Comparison of ENCODE assay signal across 20 cellular contexts in genomic region chr2:29228276-29228675, GRCh38.
A peak's percentile ranks its signal among the peaks of the same experiment; 100 is the strongest.
DNase-seq lines count a peak whose midpoint lies in the region; ATAC-seq and TF ChIP-seq lines count a peak whose summit lies in the region.
"Had no signal": no experiment of that assay in that cellular context is flagged by ENCODE, and none has a peak within 500 bp of the region (broad histone marks: within the 10 kb centered on the region; RNA-seq: fewer than 3 reads in every experiment).

No MANE protein-coding gene starts in this region.

- peaks cover 41% of the 10 kb centered on the region for H3K27me3 ChIP-seq in adipocyte (replicated peaks; ENCODE audit: control insufficient read depth, insufficient read depth, low read length)
- H3K27me3 ChIP-seq in sigmoid colon, result peaks cover 0 to 4% (median 0%) of the 10 kb centered on the region in 3 donors
- H3K27me3 ChIP-seq: testis had no signal

- TF ChIP-seq POLR2A in sigmoid colon (IDR thresholded peaks at IDR 0.05), result no peak

- H3K27ac ChIP-seq in sigmoid colon, result no peak overlapping the region
- H3K27ac ChIP-seq: testis had no signal

- H3K4me1 ChIP-seq in adipocyte (ENCODE audit: control insufficient read depth, insufficient read depth, low read length) (peaks cover 16% of the 10 kb centered on the region), sigmoid colon (peaks cover 0 to 10% (median 0%) of the 10 kb centered on the region in 4 donors)
- H3K4me1 ChIP-seq: testis had no signal

- H3K4me3 ChIP-seq in adipocyte (ENCODE audit: low read length), result no peak overlapping the region
- H3K4me3 ChIP-seq in sigmoid colon, result no peak overlapping the region
- H3K4me3 ChIP-seq: lung, testis had no signal

- H3K36me3 ChIP-seq in adipocyte (ENCODE audit: control insufficient read depth, insufficient read depth, low read length, severe bottlenecking) (no peaks in the 10 kb centered on the region), sigmoid colon (no peaks in the 10 kb centered on the region)

- no peak for TF ChIP-seq CTCF in sigmoid colon (IDR thresholded peaks at IDR 0.05)

- H3K9me3 ChIP-seq in adipocyte (ENCODE audit: control insufficient read depth, low read length), result no peaks in the 10 kb centered on the region
- H3K9me3 ChIP-seq in sigmoid colon, result no peaks in the 10 kb centered on the region
- H3K9me3 ChIP-seq: testis had no signal

- no peak for ATAC-seq in GM21619 (IDR thresholded peaks at IDR 0.05; ENCODE audit: unreplicated experiment)
- ATAC-seq: activated T-cell treated with anti-CD3 and anti-CD28 coated beads, Interleukin-2, amount 50 U/mL, for 72 hours; HCT116 had no signal

- 46 to 61% methylated on average over 8 of the region's 8 CpGs for WGBS in sigmoid colon, 2 donors

- TF ChIP-seq EP300 in sigmoid colon (IDR thresholded peaks at IDR 0.05), result no peak

- H3K9ac ChIP-seq in adipocyte (ENCODE audit: low read length), result no peak overlapping the region

- intact Hi-C loops in sigmoid colon (cut with DNase I), result no loop called here

- peak; percentile 34 for DNase-seq in NCI-H82 (lab: John Stamatoyannopoulos, UW)
- DNase-seq in NCI-H82 treated with DMSO at 0.1 percent for 48 hours (lab: John Stamatoyannopoulos, UW; ENCODE audit: unreplicated experiment), result no peak
- DNase-seq in adipocyte (ENCODE audit: low read depth), result peak; percentile 20
- DNase-seq in islet precursor cell, result peak; percentile 90
- DNase-seq in NCI-H2107 (lab: John Stamatoyannopoulos, UW), result no peak
- DNase-seq in sigmoid colon, result no peak
- no peak for DNase-seq in OCI-M1 (lab: John Stamatoyannopoulos, UW)
- DNase-seq: 8988T; activated T-cell treated with anti-CD3 and anti-CD28 coated beads, Interleukin-2, amount 50 U/mL, for 72 hours; CD4-positive, alpha-beta T cell; GDM1; KBM-7; NCI-H1417; NCI-H2227 treated with DMSO at 0.1 percent for 48 hours; nephron progenitor cell; stimulated activated CD4-positive, alpha-beta T cell treated with anti-CD3 and anti-CD28 coated beads, Interleukin-2, amount 100 ng/mL, for 24 hours; testis had no signal

Comparison
In these comparisons a context has a peak if more than half of its experiments do, and no peak if none do; other contexts are left out.
1. DNase-seq: peak in NCI-H82 (single experiment), adipocyte (single experiment) and islet precursor cell (single experiment); none in NCI-H82 treated with DMSO at 0.1 percent for 48 hours (single experiment), NCI-H2107 (single experiment), sigmoid colon (single experiment) and OCI-M1 (single experiment).